Comparison of ENCODE assay signal across 21 cellular contexts in genomic region chr16:14606102-14606501, GRCh38. TPM values are rescaled to one million over a fixed set of nuclear protein-coding genes. Genes with fewer than 3 reads are reported as not detected.
DNase-seq lines count a peak whose midpoint lies in the region; ATAC-seq lines count a peak whose summit lies in the region.
"Had no signal": no experiment of that assay in that cellular context is flagged by ENCODE, and none has a peak within 500 bp of the region (broad histone marks: within the 10 kb centered on the region; RNA-seq: fewer than 3 reads in every experiment).

No MANE protein-coding gene starts in this region.

- peak overlapping the region; percentile 31; the same call in 1 of the 2 replicates for H3K4me3 ChIP-seq in GM08714 (ENCODE audit: low read length)
- H3K4me3 ChIP-seq: body of pancreas, hepatocyte, K562, uterus had no signal

- DNase-seq in HK-2 (ENCODE audit: unreplicated experiment) (peak; percentile 8), mesenteric fat pad (ENCODE audit: low spot score) (peak; percentile 39), NCI-H187 treated with DMSO at 0.1 percent for 48 hours (lab: John Stamatoyannopoulos, UW) (no peak), DMS114 treated with DMSO at 0.1 percent for 48 hours (lab: John Stamatoyannopoulos, UW; ENCODE audit: unreplicated experiment) (no peak), AML-193 (lab: John Stamatoyannopoulos, UW) (no peak)
- DNase-seq: activated CD4-positive, alpha-beta memory T cell treated with anti-CD3 and anti-CD28 coated beads for 36 hours; activated effector memory CD4-positive, alpha-beta T cell treated with Interleukin-2 at 50 U/mL for 16 hours; body of pancreas; DMS79; effector CD4-positive, alpha-beta T cell; foreskin melanocyte; MM.1S; NCI-H2171 treated with DMSO at 0.1 percent for 48 hours; NCI-H69; OCI-M1; uterus had no signal

- ATAC-seq in GM19468 (IDR thresholded peaks at IDR 0.05; ENCODE audit: extremely low read depth, unreplicated experiment) (peak; percentile 14), HG03520 (IDR thresholded peaks at IDR 0.05; ENCODE audit: unreplicated experiment) (no peak)
- ATAC-seq: body of pancreas, K562 had no signal

RNA-seq across cellular contexts. Expression of gene PARN, which starts 24.0 kb away (rescaled TPM):
- total RNA-seq in mesenteric fat pad = 23.3 TPM

RNA-seq across cellular contexts. Expression of gene BFAR, which starts 26.6 kb away (rescaled TPM):
- total RNA-seq in mesenteric fat pad = 53.3 TPM

Comparison
In these comparisons a context has a peak if more than half of its experiments do, and no peak if none do; other contexts are left out.
1. DNase-seq: peak in HK-2 (single experiment) and mesenteric fat pad (single experiment); none in NCI-H187 treated with DMSO at 0.1 percent for 48 hours (single experiment), DMS114 treated with DMSO at 0.1 percent for 48 hours (single experiment) and AML-193 (0 of 2).